9 cellular contexts compared by ENCODE assay signal in the genomic region with DNA sequence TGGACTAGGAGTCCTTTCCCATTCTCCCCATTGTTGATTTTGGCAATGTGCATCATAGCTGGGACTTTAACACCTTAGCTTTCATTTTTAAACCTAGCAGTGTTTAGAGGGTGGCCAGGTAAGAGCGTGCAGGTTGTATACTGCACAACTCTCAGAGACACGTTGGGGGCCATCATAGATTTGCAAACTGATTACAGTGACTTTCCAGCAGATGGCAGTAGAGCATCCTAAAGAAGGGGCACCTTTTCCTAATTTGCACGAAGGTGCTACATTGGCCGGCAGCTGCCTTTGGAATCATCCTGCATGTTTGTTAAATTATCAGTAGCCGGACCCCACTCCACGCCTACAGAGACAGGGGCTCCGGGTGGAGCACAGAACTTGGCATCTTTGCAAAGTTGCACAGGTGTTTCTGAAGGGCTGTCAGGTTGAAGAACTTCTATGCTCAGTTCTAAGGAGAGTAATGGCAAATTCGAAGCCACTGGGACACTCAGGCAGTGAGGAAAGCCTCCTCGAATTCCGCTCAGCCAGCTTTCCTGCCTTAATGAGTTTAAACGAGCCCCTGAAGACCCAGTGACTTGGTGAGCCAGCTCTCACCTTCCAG. TPM values are rescaled to one million over a fixed set of nuclear protein-coding genes. Genes with fewer than 3 reads are reported as not detected.
DNase-seq lines count a peak whose midpoint lies in the region; ATAC-seq lines count a peak whose summit lies in the region.
"Had no signal": no experiment of that assay in that cellular context is flagged by ENCODE, and none has a peak within 500 bp of the region (broad histone marks: within the 10 kb centered on the region; RNA-seq: fewer than 3 reads in every experiment).

No MANE protein-coding gene starts in this region.

- no peak overlapping the region for H3K27ac Mint-ChIP-seq in activated naive CD4-positive, alpha-beta T cell treated with anti-CD3 and anti-CD28 coated beads, Interleukin-2, amount 50 U/mL, for 72 hours

- H3K9me3 Mint-ChIP-seq in activated naive CD4-positive, alpha-beta T cell treated with anti-CD3 and anti-CD28 coated beads, Interleukin-2, amount 50 U/mL, for 72 hours: no peaks in the 10 kb centered on the region

- H2AFZ ChIP-seq in GM23248: no peak overlapping the region

- no peak overlapping the region for H3K27ac ChIP-seq in GM23248
- H3K27ac ChIP-seq: SJSA1 had no signal

- H3K4me2 ChIP-seq in GM23248 (ENCODE audit: unreplicated experiment): no peak overlapping the region

- WGBS in GM23248 (ENCODE audit: low coverage in 1 of 2, low lambda C conversion rate in 2 of 2, missing lambda C conversion rate in 2 of 2), 2 experiments: 5 to 6% methylated on average over 11 of the region's 11 CpGs

- H3K27me3 ChIP-seq in GM23248 (replicated peaks; ENCODE audit: insufficient read depth): 0 out of 2 replicates have a peak, but pooled peaks cover 6% of the 10 kb centered on the region

- no peak overlapping the region for H3K4me3 ChIP-seq in GM23248
- H3K4me3 ChIP-seq: SJSA1 had no signal

- no peaks in the 10 kb centered on the region for H4K20me1 ChIP-seq in GM23248 (ENCODE audit: insufficient read depth)

- H3K9me2 ChIP-seq in GM23248 (ENCODE audit: insufficient read depth): no peaks in the 10 kb centered on the region

- H3K9ac ChIP-seq in GM23248: no peak overlapping the region

- DNase-seq in CMK (ENCODE audit: low read depth) (peak; percentile 2), GM23248 (peak; percentile 71), NCI-H748 (lab: John Stamatoyannopoulos, UW; ENCODE audit: unreplicated experiment) (peak; percentile 54), hepatic stellate cell (ENCODE audit: low spot score) (peak; percentile 43), GOT3 (lab: John Stamatoyannopoulos, UW) (no peak)
- DNase-seq in activated naive CD4-positive, alpha-beta T cell treated with anti-CD3 and anti-CD28 coated beads, Interleukin-2, amount 50 U/mL, for 72 hours (ENCODE audit: low spot score in 2 of 2): peak in 1 of 2 donors; percentile 48
- peak; percentile 14 for DNase-seq in stimulated activated naive CD8-positive, alpha-beta T cell treated with anti-CD3 and anti-CD28 coated beads, Interleukin-15, Interleukin-2, amounts not matched to agents 100 U/mL and 50 U/mL, for 24 hours

- no peaks in the 10 kb centered on the region for H3K4me1 ChIP-seq in GM23248 (ENCODE audit: insufficient read depth)
- H3K4me1 ChIP-seq: SJSA1 had no signal

- H3F3A ChIP-seq in GM23248 (ENCODE audit: insufficient read depth): no peaks in the 10 kb centered on the region

- H3K9me3 ChIP-seq in GM23248 (ENCODE audit: low read depth): no peaks in the 10 kb centered on the region
- H3K9me3 ChIP-seq: SJSA1 had no signal

- peak; percentile 33 to 56 for ATAC-seq in activated naive CD4-positive, alpha-beta T cell treated with anti-CD3 and anti-CD28 coated beads, Interleukin-2, amount 50 U/mL, for 72 hours
- no peak for ATAC-seq in stimulated activated naive CD8-positive, alpha-beta T cell treated with anti-CD3 and anti-CD28 coated beads, Interleukin-15, Interleukin-2, amounts not matched to agents 100 U/mL and 50 U/mL, for 24 hours
- ATAC-seq in HG02610 (IDR thresholded peaks at IDR 0.05; ENCODE audit: unreplicated experiment): no peak

- no peaks in the 10 kb centered on the region for H3K36me3 ChIP-seq in GM23248 (ENCODE audit: low read depth)
- H3K36me3 ChIP-seq: SJSA1 had no signal

- in situ Hi-C loops in GM23248 (cut with MboI): no loop called here

- no peaks in the 10 kb centered on the region for H3K36me3 Mint-ChIP-seq in activated naive CD4-positive, alpha-beta T cell treated with anti-CD3 and anti-CD28 coated beads, Interleukin-2, amount 50 U/mL, for 72 hours

- H3K79me2 ChIP-seq in GM23248 (ENCODE audit: insufficient read depth): no peaks in the 10 kb centered on the region

RNA-seq across cellular contexts. Expression of gene LHFPL7, which starts 7.7 kb away (rescaled TPM):
- total RNA-seq in GM23248 (2014; rRNA removed; shearing (Covaris generic)): not detected in 2 replicates
- polyA plus RNA-seq in GM23248 (2016; fragmentation: Nextera tagmentation; extraction: Ambion mirVana): not detected in 2 replicates
- not detected for total RNA-seq in activated naive CD4-positive, alpha-beta T cell treated with anti-CD3 and anti-CD28 coated beads, Interleukin-2, amount 50 U/mL, for 72 hours

RNA-seq across cellular contexts. Expression of gene KIAA1671, which starts 13.7 kb away (rescaled TPM):
- 0.51 and 0.76 TPM in 2 replicates for total RNA-seq in GM23248 (2014; rRNA removed; shearing (Covaris generic))
- 0.25 and 0.39 TPM in 2 replicates for polyA plus RNA-seq in GM23248 (2016; fragmentation: Nextera tagmentation; extraction: Ambion mirVana)
- 10 to 100 TPM in 1 of 2 donors, 1 to 10 TPM in 1; 2.0 to 22.0 TPM for total RNA-seq in activated naive CD4-positive, alpha-beta T cell treated with anti-CD3 and anti-CD28 coated beads, Interleukin-2, amount 50 U/mL, for 72 hours

Comparison
In these comparisons a context has a peak if more than half of its experiments do, and no peak if none do; other contexts are left out.
1. ATAC-seq: peak in activated naive CD4-positive, alpha-beta T cell treated with anti-CD3 and anti-CD28 coated beads, Interleukin-2, amount 50 U/mL, for 72 hours (2 of 2); none in stimulated activated naive CD8-positive, alpha-beta T cell treated with anti-CD3 and anti-CD28 coated beads, Interleukin-15, Interleukin-2, amounts not matched to agents 100 U/mL and 50 U/mL, for 24 hours (single experiment) and HG02610 (single experiment).